Comparison of ENCODE assay signal across 8 cellular contexts in genomic region chr6:170279977-170280688, GRCh38. TPM values are rescaled to one million over a fixed set of nuclear protein-coding genes. Genes with fewer than 3 reads are reported as not detected.
DNase-seq lines count a peak whose midpoint lies in the region; ATAC-seq and TF ChIP-seq lines count a peak whose summit lies in the region.

No MANE protein-coding gene starts in this region.

- H3K4me1 ChIP-seq in right cardiac atrium (ENCODE audit: control insufficient read depth, insufficient read depth, low read length) (peaks cover 8% of the 10 kb centered on the region), spleen (peaks cover 25 to 73% (median 48%) of the 10 kb centered on the region in 6 donors)

- WGBS in right cardiac atrium, result 55% methylated on average over 36 of the region's 36 CpGs
- WGBS in spleen, 5 donors, result 37 to 71% (median 54%) methylated on average over 30 to 36 of the region's 36 CpGs

- H3K36me3 ChIP-seq in spleen, result peaks cover 0 to 38% (median 19%) of the 10 kb centered on the region in 6 donors

- H3K27me3 ChIP-seq in right cardiac atrium (ENCODE audit: control insufficient read depth, insufficient read depth) (no peaks in the 10 kb centered on the region), spleen (replicated peaks in 1 of 7) (peaks cover 0 to 53% (median 0%) of the 10 kb centered on the region in 7 donors)

- TF ChIP-seq CTCF in spleen (IDR thresholded peaks at IDR 0.05 in 8 of 11, conservative IDR thresholded peaks at IDR 0.05 in 3 of 11), result no peak

- peak; percentile 67 for ATAC-seq in GM21619 (IDR thresholded peaks at IDR 0.05; ENCODE audit: unreplicated experiment)
- peak; percentile 61 to 82 for ATAC-seq in right cardiac atrium
- no peak for ATAC-seq in GM21526 (IDR thresholded peaks at IDR 0.05; ENCODE audit: low FRiP score, unreplicated experiment)

- DNase-seq in Caki2 (ENCODE audit: low read depth) (peak; percentile 59), NCI-H187 (lab: John Stamatoyannopoulos, UW) (peak; percentile 86 to 95), right cardiac atrium (peak; percentile 54 to 89 (median 84)), spleen (peak; percentile 93), RPMI8226 (no peak)
- peak; percentile 49 to 66 for DNase-seq in activated T-cell treated with anti-CD3 and anti-CD28 coated beads, Interleukin-2, amount 50 U/mL, for 48 hours

- H3K4me3 ChIP-seq in right cardiac atrium (ENCODE audit: low read length) (no peak overlapping the region), spleen (peak overlapping the region in 6 of 8 donors; percentile 8 to 61 (median 18))

- H3K9me3 ChIP-seq in right cardiac atrium (ENCODE audit: control insufficient read depth, low read length) (no peaks in the 10 kb centered on the region), spleen (no peaks in the 10 kb centered on the region)

- intact Hi-C loops in right cardiac atrium (cut with DNase I), result loop anchor here in 2 of 4 donors (10.0 kb wide), 2 partner anchors 105 to 235 kb away; no protein-coding TSS in a partner anchor
- intact Hi-C loops in spleen (cut with DNase I; ENCODE audit: low total_unique reads), result no loop called here

- no peak for TF ChIP-seq POLR2A in spleen (IDR thresholded peaks at IDR 0.05)

- in situ Hi-C loops in Caki2 (cut with HindIII; ENCODE audit: low pct_unique_long_range_greater_than_20kb, low sequenced_read_pairs), result no loop called here

- H3K27ac ChIP-seq in right cardiac atrium (ENCODE audit: low read length) (peak overlapping the region; percentile 61), spleen (peak overlapping the region in 7 of 8 donors; percentile 22 to 76 (median 65))

RNA-seq across cellular contexts. Expression of gene DLL1, which starts 10.7 kb away (rescaled TPM):
- total RNA-seq in Caki2 (2014; rRNA removed; shearing (Covaris generic); ENCODE audit: low replicate concordance), result 0.49 and 1.1 TPM in 2 replicates
- 10 to 100 TPM; 23.9 to 29.2 (median 27.0) TPM for total RNA-seq in right cardiac atrium
- polyA plus RNA-seq in right cardiac atrium, result 25.8 TPM
- total RNA-seq in spleen, result 100 to 1,000 TPM in 2 of 7 donors, 10 to 100 TPM in 5; 34.7 to 119 (median 79.8) TPM
- polyA plus RNA-seq in spleen, result 10 to 100 TPM; 12.6 to 30.3 (median 15.0) TPM

RNA-seq across cellular contexts. Expression of gene FAM120B, which starts 26.4 kb away (rescaled TPM):
- 6.3 and 10.1 TPM in 2 replicates for total RNA-seq in Caki2 (2014; rRNA removed; shearing (Covaris generic); ENCODE audit: low replicate concordance)
- total RNA-seq in right cardiac atrium, result 10 to 100 TPM; 25.8 to 31.9 (median 29.5) TPM
- polyA plus RNA-seq in right cardiac atrium, result 10.7 TPM
- total RNA-seq in spleen, result 10 to 100 TPM; 24.8 to 41.2 (median 27.4) TPM
- polyA plus RNA-seq in spleen, result 1 to 10 TPM; 7.6 to 8.7 (median 8.5) TPM

Comparison
In these comparisons a context has a peak if more than half of its experiments do, and no peak if none do; other contexts are left out.
1. RNA of gene DLL1, which starts 10.7 kb away (total RNA-seq): 34.7 to 119 TPM in spleen and 23.9 to 29.2 TPM in right cardiac atrium; 0.49 to 1.1 TPM in Caki2; every median in the first group is over 10 times any median in the second.